In the genomic region with DNA sequence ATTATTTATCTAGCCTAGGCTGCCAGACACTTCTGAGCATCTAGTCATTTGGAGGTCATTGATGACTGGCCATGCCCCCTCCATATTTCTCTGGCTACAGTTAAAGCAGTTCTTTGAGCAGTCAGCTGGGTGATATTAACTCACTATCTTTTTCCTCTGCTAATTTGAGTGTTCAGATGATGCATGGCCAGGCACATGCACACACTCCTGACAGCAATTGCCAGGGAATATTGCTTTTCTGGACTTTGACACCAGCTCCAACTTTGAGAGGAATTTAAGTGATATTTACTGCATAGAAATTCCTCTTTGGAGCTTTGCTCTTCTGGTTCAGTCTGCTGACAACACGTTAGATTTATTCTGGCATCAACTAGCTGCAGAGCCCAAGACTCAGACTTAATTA, we compare ENCODE assay signal across 26 cellular contexts. TPM values are rescaled to one million over a fixed set of nuclear protein-coding genes. Genes with fewer than 3 reads are reported as not detected.
DNase-seq lines count a peak whose midpoint lies in the region; ATAC-seq and TF ChIP-seq lines count a peak whose summit lies in the region.
"Had no signal": no experiment of that assay in that cellular context is flagged by ENCODE, and none has a peak within 500 bp of the region (broad histone marks: within the 10 kb centered on the region; RNA-seq: fewer than 3 reads in every experiment).

No MANE protein-coding gene starts in this region.

- H3K9me3 Mint-ChIP-seq in activated naive CD4-positive, alpha-beta T cell treated with anti-CD3 and anti-CD28 coated beads for 36 hours = no peaks in the 10 kb centered on the region
- H3K9me3 Mint-ChIP-seq in natural killer cell treated with Interleukin-12 subunit alpha and Interleukin-12 subunit beta and Interleukin-15 and Interleukin-18, amount 100 ng/mL, for 72 hours = no peaks in the 10 kb centered on the region
- no peaks in the 10 kb centered on the region for H3K9me3 Mint-ChIP-seq in mesothelial cell of epicardium
- H3K9me3 Mint-ChIP-seq: WTC11 had no signal

- no peaks in the 10 kb centered on the region for H3K9me3 ChIP-seq in HEK293 (ENCODE audit: control insufficient read depth, insufficient read depth, low read depth, low read length)
- H3K9me3 ChIP-seq in effector memory CD4-positive, alpha-beta T cell (ENCODE audit: control insufficient read depth, low read length) = no peaks in the 10 kb centered on the region
- H3K9me3 ChIP-seq: ovary, SK-N-SH, suprapubic skin, uterus had no signal

- no peak for ATAC-seq in natural killer cell treated with Interleukin-12 subunit alpha and Interleukin-12 subunit beta and Interleukin-15 and Interleukin-18, amount 100 ng/mL, for 72 hours
- ATAC-seq: WTC11 had no signal

- CTCF ChIA-PET in activated naive CD4-positive, alpha-beta T cell treated with anti-CD3 and anti-CD28 coated beads for 36 hours (lab: Charles Lee) = interaction anchor here (1.0 to 3.0 kb wide), 8 partner anchors 13 to 69 kb away, joined by 3 to 8 read pairs (median 4); no protein-coding TSS in a partner anchor
- CTCF ChIA-PET in HEK293 (lab: Yijun Ruan, JAX) = interaction anchor here (0.6 to 0.8 kb wide), 2 partner anchors 12 to 700 kb away, joined by 4 read pairs; no protein-coding TSS in a partner anchor

- H3K27me3 Mint-ChIP-seq in activated naive CD4-positive, alpha-beta T cell treated with anti-CD3 and anti-CD28 coated beads for 36 hours (ENCODE audit: low read depth) = no peaks in the 10 kb centered on the region
- H3K27me3 Mint-ChIP-seq in natural killer cell treated with Interleukin-12 subunit alpha and Interleukin-12 subunit beta and Interleukin-15 and Interleukin-18, amount 100 ng/mL, for 72 hours = no peaks in the 10 kb centered on the region
- H3K27me3 Mint-ChIP-seq in mesothelial cell of epicardium (ENCODE audit: low read depth) = peaks cover 5% of the 10 kb centered on the region

- TF ChIP-seq CTCF in HEK293 (tag by site-specific recombination; IDR thresholded peaks at IDR 0.05) (no peak), mesothelial cell of epicardium (IDR thresholded peaks at IDR 0.05; ENCODE audit: unreplicated experiment) (no peak)

- H3K36me3 ChIP-seq in HEK293 (ENCODE audit: control insufficient read depth in 2 of 2, insufficient read depth in 1 of 2, low read length in 2 of 2) = no peaks in the 10 kb centered on the region
- H3K36me3 ChIP-seq in effector memory CD4-positive, alpha-beta T cell (ENCODE audit: control insufficient read depth, insufficient read depth, low read length) = peaks cover 13% of the 10 kb centered on the region
- H3K36me3 ChIP-seq: ovary, suprapubic skin, uterus had no signal

- no peak overlapping the region for H3K4me3 Mint-ChIP-seq in activated naive CD4-positive, alpha-beta T cell treated with anti-CD3 and anti-CD28 coated beads for 36 hours
- peak overlapping the region; percentile 70 for H3K4me3 Mint-ChIP-seq in natural killer cell treated with Interleukin-12 subunit alpha and Interleukin-12 subunit beta and Interleukin-15 and Interleukin-18, amount 100 ng/mL, for 72 hours
- H3K4me3 Mint-ChIP-seq in mesothelial cell of epicardium = no peak overlapping the region
- H3K4me3 Mint-ChIP-seq: WTC11 had no signal

- peak overlapping the region; percentile 80 for H3K27ac Mint-ChIP-seq in activated naive CD4-positive, alpha-beta T cell treated with anti-CD3 and anti-CD28 coated beads for 36 hours
- peak overlapping the region; percentile 85 to 98 for H3K27ac Mint-ChIP-seq in natural killer cell treated with Interleukin-12 subunit alpha and Interleukin-12 subunit beta and Interleukin-15 and Interleukin-18, amount 100 ng/mL, for 72 hours
- no peak overlapping the region for H3K27ac Mint-ChIP-seq in mesothelial cell of epicardium
- H3K27ac Mint-ChIP-seq: WTC11 had no signal

- H3K4me3 ChIP-seq in HEK293 (ENCODE audit: low read depth, low read length) = no peak overlapping the region
- H3K4me3 ChIP-seq in effector memory CD4-positive, alpha-beta T cell (ENCODE audit: insufficient read depth, low read depth, low read length, poor library complexity, severe bottlenecking) = no peak overlapping the region
- H3K4me3 ChIP-seq: ovary, suprapubic skin, uterus had no signal

- POLR2A ChIA-PET in HEK293 (lab: Yijun Ruan, JAX) = interaction anchor here (1.6 kb wide), 1 partner anchor 10 kb away, joined by 9 read pairs; no protein-coding TSS in a partner anchor

- intact Hi-C loops in activated naive CD4-positive, alpha-beta T cell treated with anti-CD3 and anti-CD28 coated beads for 36 hours (cut with micrococcal nuclease) = loop anchor here (1.0 to 2.0 kb wide), 2 partner anchors 8 to 15 kb away; no protein-coding TSS in a partner anchor

- H3K4me1 Mint-ChIP-seq in activated naive CD4-positive, alpha-beta T cell treated with anti-CD3 and anti-CD28 coated beads for 36 hours (ENCODE audit: low read depth) = peaks cover 86% of the 10 kb centered on the region
- H3K4me1 Mint-ChIP-seq in natural killer cell treated with Interleukin-12 subunit alpha and Interleukin-12 subunit beta and Interleukin-15 and Interleukin-18, amount 100 ng/mL, for 72 hours (ENCODE audit: low read depth in 2 of 2) = peaks cover 46 to 52% of the 10 kb centered on the region in 2 donors
- H3K4me1 Mint-ChIP-seq in mesothelial cell of epicardium = peaks cover 25% of the 10 kb centered on the region

- no peaks in the 10 kb centered on the region for H3K27me3 ChIP-seq in effector memory CD4-positive, alpha-beta T cell (replicated peaks; ENCODE audit: control insufficient read depth, insufficient read depth, low read length, poor library complexity, severe bottlenecking)
- H3K27me3 ChIP-seq: ovary, suprapubic skin, uterus had no signal

- no peak overlapping the region for H3K27ac ChIP-seq in HEK293 (ENCODE audit: extremely low read depth, low read depth, low read length)
- H3K27ac ChIP-seq in effector memory CD4-positive, alpha-beta T cell (ENCODE audit: insufficient read depth, low read length, poor library complexity, severe bottlenecking) = peak overlapping the region; percentile 33
- H3K27ac ChIP-seq: C4-2B, ovary, suprapubic skin, uterus had no signal

- peaks cover 2% of the 10 kb centered on the region for H3K36me3 Mint-ChIP-seq in activated naive CD4-positive, alpha-beta T cell treated with anti-CD3 and anti-CD28 coated beads for 36 hours (ENCODE audit: low read depth)
- peaks cover 5% of the 10 kb centered on the region for H3K36me3 Mint-ChIP-seq in natural killer cell treated with Interleukin-12 subunit alpha and Interleukin-12 subunit beta and Interleukin-15 and Interleukin-18, amount 100 ng/mL, for 72 hours
- no peaks in the 10 kb centered on the region for H3K36me3 Mint-ChIP-seq in mesothelial cell of epicardium
- H3K36me3 Mint-ChIP-seq: WTC11 had no signal

- H3K4me1 ChIP-seq in HEK293 (ENCODE audit: control insufficient read depth, insufficient read depth, low read length) = no peaks in the 10 kb centered on the region
- H3K4me1 ChIP-seq in effector memory CD4-positive, alpha-beta T cell (ENCODE audit: control insufficient read depth, insufficient read depth, low read length, poor library complexity, severe bottlenecking) = peaks cover 22% of the 10 kb centered on the region
- H3K4me1 ChIP-seq: suprapubic skin, uterus had no signal

- DNase-seq in activated naive CD4-positive, alpha-beta T cell treated with anti-CD3 and anti-CD28 coated beads for 36 hours = no peak
- DNase-seq in activated naive CD4-positive, alpha-beta T cell treated with anti-CD3 and anti-CD28 coated beads, Interleukin-2, amount 50 U/mL, for 16 hours = no peak
- DNase-seq in effector memory CD4-positive, alpha-beta T cell = no peak
- no peak for DNase-seq in natural killer cell treated with Interleukin-12 subunit alpha and Interleukin-12 subunit beta and Interleukin-15 and Interleukin-18, amount 100 ng/mL, for 72 hours (ENCODE audit: low spot score)
- DNase-seq in activated gamma-delta T cell (lab: John Stamatoyannopoulos, UW) (no peak), mesothelial cell of epicardium (ENCODE audit: low spot score in 2 of 2, unreplicated experiment in 2 of 2) (no peak), AG08396 (ENCODE audit: low spot score) (no peak)
- DNase-seq: ACHN; activated effector memory CD4-positive, alpha-beta T cell treated with Interleukin-2 at 50 U/mL for 16 hours; DMS 273 treated with DMSO at 0.1 percent for 48 hours; foreskin melanocyte; hippocampal formation; islet precursor cell; NCI-H1092; NCI-H187 treated with DMSO at 0.1 percent for 48 hours; right cardiac atrium; RPMI8226; SK-N-SH; T-helper 9 cell; uterus had no signal

TF ChIP-seq in HEK293, 187 proteins besides CTCF, POLR2A, EP300 and RAD21:
- no peak for TF ChIP-seq GLI4 (tag by site-specific recombination; IDR thresholded peaks at IDR 0.05)
- TF ChIP-seq ZBTB17 (tag by site-specific recombination; IDR thresholded peaks at IDR 0.05) = peak; percentile 47; the same call in 1 of the 2 replicates

RNA-seq across cellular contexts. Expression of a gene that starts 52.6 kb away (rescaled TPM):
- total RNA-seq in activated naive CD4-positive, alpha-beta T cell treated with anti-CD3 and anti-CD28 coated beads for 36 hours = 10 to 100 TPM; 73.5 to 78.3 TPM
- total RNA-seq in natural killer cell treated with Interleukin-12 subunit alpha and Interleukin-12 subunit beta and Interleukin-15 and Interleukin-18, amount 100 ng/mL, for 72 hours = 100 to 1,000 TPM; 169 to 384 TPM
- total RNA-seq in mesothelial cell of epicardium = 0.13 to 0.36 TPM (median 0.22 TPM) in 3 replicates
- total RNA-seq: H4 had no signal

Comparison
In these comparisons a context has a peak if more than half of its experiments do, and no peak if none do; other contexts are left out.
1. RNA of a gene that starts 52.6 kb away (total RNA-seq): 169 to 384 TPM in natural killer cell treated with Interleukin-12 subunit alpha and Interleukin-12 subunit beta and Interleukin-15 and Interleukin-18, amount 100 ng/mL, for 72 hours and 73.5 to 78.3 TPM in activated naive CD4-positive, alpha-beta T cell treated with anti-CD3 and anti-CD28 coated beads for 36 hours; 0.13 to 0.36 TPM in mesothelial cell of epicardium; every median in the first group is over 10 times any median in the second.